In genomic region chr3:49998326-49998725, GRCh38 we compare ENCODE assay signal across 1 cellular context.
TF ChIP-seq lines count a peak whose summit lies in the region.

No MANE protein-coding gene starts in this region.

TF ChIP-seq in IMR-90, 13 proteins besides CTCF, POLR2A, EP300 and RAD21:
- TF ChIP-seq, protein P1, sequence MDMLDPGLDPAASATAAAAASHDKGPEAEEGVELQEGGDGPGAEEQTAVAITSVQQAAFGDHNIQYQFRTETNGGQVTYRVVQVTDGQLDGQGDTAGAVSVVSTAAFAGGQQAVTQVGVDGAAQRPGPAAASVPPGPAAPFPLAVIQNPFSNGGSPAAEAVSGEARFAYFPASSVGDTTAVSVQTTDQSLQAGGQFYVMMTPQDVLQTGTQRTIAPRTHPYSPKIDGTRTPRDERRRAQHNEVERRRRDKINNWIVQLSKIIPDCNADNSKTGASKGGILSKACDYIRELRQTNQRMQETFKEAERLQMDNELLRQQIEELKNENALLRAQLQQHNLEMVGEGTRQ (IDR thresholded peaks at IDR 0.05; ENCODE audit: low read depth, low read length) = peak; percentile 17; the same call in 1 of the 2 replicates
- no peak for TF ChIP-seq MXI1 (IDR thresholded peaks at IDR 0.05; ENCODE audit: borderline replicate concordance, low read depth, low read length)
- TF ChIP-seq CEBPB (IDR thresholded peaks at IDR 0.05; ENCODE audit: low read depth, low read length) = no peak
TF ChIP-seq in IMR-90: peak in this region for 1.
